ENCODE assay signal across 1 cellular context in genomic region chr6:105835373-105835772, GRCh38.
TF ChIP-seq lines count a peak whose summit lies in the region.

No MANE protein-coding gene starts in this region.

TF ChIP-seq in SK-N-SH treated with all-trans-retinoic acid at 6 μM for 48 hours, 23 proteins besides CTCF, POLR2A, EP300 and RAD21 (continued from another document):
- TF ChIP-seq POU6F1 (CRISPR knock-in tag; IDR thresholded peaks at IDR 0.05; ENCODE audit: borderline replicate concordance, low read depth), result no peak
